Comparison of ENCODE assay signal across 8 cellular contexts in the genomic region with DNA sequence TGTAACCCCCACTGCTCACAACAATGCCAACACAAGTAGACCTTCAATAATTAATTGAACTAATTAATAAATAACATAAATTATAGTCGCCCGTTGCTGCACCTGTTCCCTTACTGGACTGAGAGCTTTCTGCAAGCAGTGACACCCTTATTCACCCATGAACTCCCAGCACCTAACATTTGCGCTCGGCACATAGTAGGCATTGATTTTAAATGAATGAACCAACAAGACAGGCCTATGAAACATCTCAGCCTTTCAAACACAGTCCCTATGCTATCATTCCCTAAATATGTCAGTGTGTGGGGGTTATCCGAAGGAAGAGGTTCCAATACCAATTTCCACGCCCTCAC. TPM values are rescaled to one million over a fixed set of nuclear protein-coding genes. Genes with fewer than 3 reads are reported as not detected.
A peak's percentile ranks its signal among the peaks of the same experiment; 100 is the strongest.
DNase-seq lines count a peak whose midpoint lies in the region; ATAC-seq, FAIRE-seq and TF ChIP-seq lines count a peak whose summit lies in the region.

No MANE protein-coding gene starts in this region.

- H3K9me2 ChIP-seq in OCI-LY1 (ENCODE audit: low read depth, low read length), result no peaks in the 10 kb centered on the region

- FAIRE-seq in endothelial cell of umbilical vein (lab: Jason Lieb, UNC), result no peak

- POLR2A ChIA-PET in endothelial cell of umbilical vein (lab: Charles Lee), result no interaction called here

- BruUV-seq in endothelial cell of umbilical vein (replicated peaks; lab: Mats Ljungman, UMichigan), result no TSS peak

- H3K4me3 ChIP-seq in CD4-positive, CD25-positive, alpha-beta regulatory T cell (ENCODE audit: low read depth, low read length), result peak overlapping the region; percentile 91
- H3K4me3 ChIP-seq in OCI-LY1 (ENCODE audit: low read depth, low read length, poor library complexity, severe bottlenecking), result peak overlapping the region; percentile 98
- H3K4me3 ChIP-seq in endothelial cell of umbilical vein (replicated peaks in 1 of 3; ENCODE audit: insufficient read depth in 1 of 3, low read depth in 1 of 3, low read length in 3 of 3), result peak overlapping the region; percentile 62 to 75 (median 71)
- H3K4me3 ChIP-seq in osteoblast (ENCODE audit: insufficient read depth, low read length), result peak overlapping the region; percentile 91

- H3F3A ChIP-seq in OCI-LY1 (ENCODE audit: insufficient read depth, low read length), result no peaks in the 10 kb centered on the region

- no peak for TF ChIP-seq POLR2A in endothelial cell of umbilical vein (IDR thresholded peaks at IDR 0.05; ENCODE audit: low read depth, low read length)

- CTCF ChIA-PET in endothelial cell of umbilical vein (lab: Charles Lee), result no interaction called here

- H3K4me3 Mint-ChIP-seq in CD4-positive, CD25-positive, alpha-beta regulatory T cell, result peak overlapping the region; percentile 94 to 98 (median 96)

- H3K27ac ChIP-seq in CD4-positive, CD25-positive, alpha-beta regulatory T cell (ENCODE audit: insufficient read depth, low read length, poor library complexity, severe bottlenecking), result peak overlapping the region; percentile 64
- H3K27ac ChIP-seq in OCI-LY1 (ENCODE audit: low read depth, low read length, poor library complexity, severe bottlenecking) (no peak overlapping the region), endothelial cell of umbilical vein (ENCODE audit: insufficient read depth, low read depth, low read length) (no peak overlapping the region), osteoblast (ENCODE audit: low read depth, low read length) (peak overlapping the region; percentile 59)

- TF ChIP-seq CTCF in OCI-LY1 (IDR thresholded peaks at IDR 0.05; ENCODE audit: low read length) (no peak), endothelial cell of umbilical vein (IDR thresholded peaks at IDR 0.05; ENCODE audit: extremely low read depth in 1 of 2, insufficient read depth in 1 of 2, low read depth in 1 of 2, low read length in 2 of 2) (no peak), osteoblast (IDR thresholded peaks at IDR 0.05; ENCODE audit: extremely low read depth, low read depth, low read length) (no peak)

- no peaks in the 10 kb centered on the region for H3K27me3 ChIP-seq in CD4-positive, CD25-positive, alpha-beta regulatory T cell (ENCODE audit: control insufficient read depth, insufficient read depth, low read length)
- H3K27me3 ChIP-seq in OCI-LY1 (ENCODE audit: insufficient read depth, low read length), result no peaks in the 10 kb centered on the region
- H3K27me3 ChIP-seq in endothelial cell of umbilical vein (ENCODE audit: control insufficient read depth in 2 of 2, insufficient read depth in 2 of 2, low read length in 2 of 2), result no peaks in the 10 kb centered on the region
- no peaks in the 10 kb centered on the region for H3K27me3 ChIP-seq in osteoblast (ENCODE audit: insufficient read depth, low read length)

- no peak overlapping the region for H2AFZ ChIP-seq in OCI-LY1 (ENCODE audit: low read length)
- no peak overlapping the region for H2AFZ ChIP-seq in endothelial cell of umbilical vein (ENCODE audit: low read depth, low read length)
- peak overlapping the region; percentile 89 for H2AFZ ChIP-seq in osteoblast (ENCODE audit: low read length)

- intact Hi-C loops in endothelial cell of umbilical vein (cut with micrococcal nuclease), result loop anchor here (2.0 to 5.0 kb wide), 3 partner anchors 142 to 293 kb away; a partner anchor contains a TSS

- H4K20me1 ChIP-seq in OCI-LY1 (ENCODE audit: insufficient read depth, low read length) (no peaks in the 10 kb centered on the region), endothelial cell of umbilical vein (replicated peaks; ENCODE audit: control insufficient read depth, extremely low read depth, insufficient read depth, low read length) (no peaks in the 10 kb centered on the region), osteoblast (ENCODE audit: insufficient read depth, low read length) (peaks cover 24% of the 10 kb centered on the region)

- H3K4me1 Mint-ChIP-seq in CD4-positive, CD25-positive, alpha-beta regulatory T cell, result peaks cover 30 to 86% (median 67%) of the 10 kb centered on the region in 4 donors

- H3K36me3 ChIP-seq in CD4-positive, CD25-positive, alpha-beta regulatory T cell (ENCODE audit: control insufficient read depth, insufficient read depth, low read length), result no peaks in the 10 kb centered on the region
- H3K36me3 ChIP-seq in OCI-LY1 (ENCODE audit: insufficient read depth, low read length) (no peaks in the 10 kb centered on the region; the same call in 1 of the 2 replicates), endothelial cell of umbilical vein (ENCODE audit: control insufficient read depth in 2 of 2, extremely low read depth in 1 of 2, insufficient read depth in 2 of 2, low read length in 2 of 2) (no peaks in the 10 kb centered on the region), osteoblast (ENCODE audit: insufficient read depth, low read length) (no peaks in the 10 kb centered on the region)

- H3K79me2 ChIP-seq in OCI-LY1 (ENCODE audit: insufficient read depth, low read length) (peaks cover 56% of the 10 kb centered on the region), endothelial cell of umbilical vein (ENCODE audit: control insufficient read depth, insufficient read depth, low read length) (peaks cover 57% of the 10 kb centered on the region), osteoblast (ENCODE audit: insufficient read depth, low read length) (peaks cover 70% of the 10 kb centered on the region)

- DNase-seq in CD4-positive, CD25-positive, alpha-beta regulatory T cell, result no peak
- no peak for DNase-seq in endothelial cell of umbilical vein (ENCODE audit: low read depth, low spot score)
- no peak for DNase-seq in osteoblast (ENCODE audit: insufficient read length, low spot score, missing footprints)
- no peak for DNase-seq in HK-2 (ENCODE audit: unreplicated experiment)
- DNase-seq in medulla oblongata (ENCODE audit: extremely low spot score), result no peak

- H3K9me3 ChIP-seq in CD4-positive, CD25-positive, alpha-beta regulatory T cell (ENCODE audit: control insufficient read depth in 2 of 2, low read length in 2 of 2), result no peaks in the 10 kb centered on the region
- H3K9me3 ChIP-seq in OCI-LY1 (ENCODE audit: low read length), result no peaks in the 10 kb centered on the region
- no peaks in the 10 kb centered on the region for H3K9me3 ChIP-seq in endothelial cell of umbilical vein (replicated peaks; ENCODE audit: control insufficient read depth, insufficient read depth, low read length)
- H3K9me3 ChIP-seq in osteoblast (ENCODE audit: low read depth, low read length), result no peaks in the 10 kb centered on the region

- H3K4me2 ChIP-seq in OCI-LY1 (ENCODE audit: low read length), result peak overlapping the region; percentile 100
- peak overlapping the region; percentile 95 for H3K4me2 ChIP-seq in endothelial cell of umbilical vein (ENCODE audit: insufficient read depth, low read length)
- H3K4me2 ChIP-seq in osteoblast (ENCODE audit: insufficient read depth, low read length), result peak overlapping the region; percentile 88

- H3K9me1 ChIP-seq in endothelial cell of umbilical vein (replicated peaks; ENCODE audit: control insufficient read depth, extremely low read depth, insufficient read depth, low read length), result no peaks in the 10 kb centered on the region

- H3K27me3 Mint-ChIP-seq in CD4-positive, CD25-positive, alpha-beta regulatory T cell, result no peaks in the 10 kb centered on the region

- H3K27ac Mint-ChIP-seq in CD4-positive, CD25-positive, alpha-beta regulatory T cell, result peak overlapping the region; percentile 82 to 93 (median 90)

- dilution Hi-C loops in endothelial cell of umbilical vein (cut with MboI; ENCODE audit: extremely low pct_ligation_motif_present, low sequenced_read_pairs), result no loop called here

- ATAC-seq in CD4-positive, CD25-positive, alpha-beta regulatory T cell (ENCODE audit: low read depth in 2 of 2), result no peak
- ATAC-seq in HG02885 (IDR thresholded peaks at IDR 0.05; ENCODE audit: poor library complexity, unreplicated experiment) (no peak), HG03520 (IDR thresholded peaks at IDR 0.05; ENCODE audit: unreplicated experiment) (no peak)

- H3K9ac ChIP-seq in OCI-LY1 (ENCODE audit: low read length), result peak overlapping the region; percentile 95
- H3K9ac ChIP-seq in endothelial cell of umbilical vein (replicated peaks; ENCODE audit: extremely low read depth, insufficient read depth, low read length), result peak overlapping the region; percentile 58

- peaks cover 51% of the 10 kb centered on the region for H3K4me1 ChIP-seq in CD4-positive, CD25-positive, alpha-beta regulatory T cell (ENCODE audit: control insufficient read depth, insufficient read depth, low read length, poor library complexity, severe bottlenecking)
- H3K4me1 ChIP-seq in OCI-LY1 (ENCODE audit: insufficient read depth, low read length, severe bottlenecking) (peaks cover 63% of the 10 kb centered on the region), endothelial cell of umbilical vein (ENCODE audit: control insufficient read depth, extremely low read depth, insufficient read depth, low read length) (peaks cover 18% of the 10 kb centered on the region), osteoblast (ENCODE audit: insufficient read depth, low read length) (peaks cover 20% of the 10 kb centered on the region)

- peaks cover 4% of the 10 kb centered on the region for H3K36me3 Mint-ChIP-seq in CD4-positive, CD25-positive, alpha-beta regulatory T cell

- H3K9me3 Mint-ChIP-seq in CD4-positive, CD25-positive, alpha-beta regulatory T cell, result no peaks in the 10 kb centered on the region

RNA-seq across cellular contexts. Expression of a gene that starts 1.1 kb away (rescaled TPM):
- total RNA-seq in CD4-positive, CD25-positive, alpha-beta regulatory T cell, result 51.2 TPM
- 10 to 100 TPM; 65.0 to 71.0 (median 66.9) TPM for polyA plus RNA-seq in CD4-positive, CD25-positive, alpha-beta regulatory T cell
- total RNA-seq in endothelial cell of umbilical vein (32.3 and 36.7 TPM in 2 replicates), osteoblast (44.5 and 47.7 TPM in 2 replicates)
- 10.0 and 12.2 TPM in 2 replicates for polyA plus RNA-seq in endothelial cell of umbilical vein
- 18.3 and 19.8 TPM in 2 replicates for polyA plus RNA-seq in endothelial cell of umbilical vein (2011; cell fraction: cytosol; rRNA removed)
- polyA plus RNA-seq in endothelial cell of umbilical vein (2011; cell fraction: nucleus; rRNA removed), result 12.5 and 20.0 TPM in 2 replicates
- polyA plus RNA-seq in endothelial cell of umbilical vein (2012), result 29.8 and 42.9 TPM in 2 replicates
- polyA minus RNA-seq in endothelial cell of umbilical vein, result 14.5 and 15.6 TPM in 2 replicates
- polyA minus RNA-seq in endothelial cell of umbilical vein (2011; cell fraction: cytosol; rRNA and poly(A)+ RNA removed), result 22.9 TPM
- polyA minus RNA-seq in endothelial cell of umbilical vein (2011; cell fraction: nucleus; rRNA and poly(A)+ RNA removed), result 13.0 and 19.6 TPM in 2 replicates

RNA-seq across cellular contexts. Expression of a gene that starts 1.3 kb away (rescaled TPM):
- total RNA-seq in CD4-positive, CD25-positive, alpha-beta regulatory T cell, result 2.7 TPM
- 1 to 10 TPM; 1.7 to 3.0 (median 2.3) TPM for polyA plus RNA-seq in CD4-positive, CD25-positive, alpha-beta regulatory T cell
- 0.99 and 2.8 TPM in 2 replicates for total RNA-seq in endothelial cell of umbilical vein
- 0.97 and 1.0 TPM in 2 replicates for polyA plus RNA-seq in endothelial cell of umbilical vein
- polyA plus RNA-seq in endothelial cell of umbilical vein (2011; cell fraction: cytosol; rRNA removed), result 0.63 and 0.79 TPM in 2 replicates
- 3.4 and 4.0 TPM in 2 replicates for polyA plus RNA-seq in endothelial cell of umbilical vein (2011; cell fraction: nucleus; rRNA removed)
- polyA plus RNA-seq in endothelial cell of umbilical vein (2012), result 0.95 and 1.6 TPM in 2 replicates
- polyA minus RNA-seq in endothelial cell of umbilical vein, result 1.8 and 2.4 TPM in 2 replicates
- 1.2 TPM for polyA minus RNA-seq in endothelial cell of umbilical vein (2011; cell fraction: cytosol; rRNA and poly(A)+ RNA removed)
- 1.7 and 2.7 TPM in 2 replicates for polyA minus RNA-seq in endothelial cell of umbilical vein (2011; cell fraction: nucleus; rRNA and poly(A)+ RNA removed)
- total RNA-seq in osteoblast, result 2.9 and 3.2 TPM in 2 replicates

Comparison
In these comparisons a context has a peak if more than half of its experiments do, and no peak if none do; other contexts are left out.
1. H3K27ac ChIP-seq: peak in CD4-positive, CD25-positive, alpha-beta regulatory T cell (single experiment) and osteoblast (single experiment); none in OCI-LY1 (single experiment) and endothelial cell of umbilical vein (single experiment).
2. Peak in every context shown above with its lines, with median percentiles within 50 percentile points of each other: H3K4me3 ChIP-seq and H3K4me2 ChIP-seq.